ENCODE assay signal across 20 cellular contexts in the genomic region with DNA sequence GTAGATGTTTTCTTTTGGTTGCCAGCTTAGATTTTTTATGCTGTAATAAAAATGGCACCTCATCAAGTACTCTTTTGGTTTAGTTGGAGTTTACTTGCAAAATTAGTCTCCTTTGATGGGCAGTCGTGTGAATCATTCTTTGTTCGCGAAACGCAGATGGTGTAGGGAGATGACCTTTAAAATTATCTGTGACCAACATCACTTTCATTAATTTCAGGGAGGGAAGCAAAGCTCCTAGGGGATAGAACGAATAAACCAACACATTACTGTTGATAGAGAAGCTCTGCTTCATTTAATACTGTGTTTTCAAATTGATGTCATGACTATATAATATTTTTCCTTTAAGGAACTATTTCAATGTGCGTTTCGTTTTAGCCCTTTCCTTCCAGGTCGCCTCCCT.
"Had no signal": no experiment of that assay in that cellular context is flagged by ENCODE, and none has a peak within 500 bp of the region (broad histone marks: within the 10 kb centered on the region; RNA-seq: fewer than 3 reads in every experiment).

No MANE protein-coding gene starts in this region.

- FAIRE-seq: pancreas had no signal

- H3K4me1 Mint-ChIP-seq: memory B cell; stimulated activated memory B cell treated with anti-CD40 and anti-IgM and Interleukin-4, amounts not matched to agents 10 μg/mL and 1 μg/mL and 100 μg/mL, for 72 hours had no signal

- H3K9me3 ChIP-seq: ascending aorta, breast epithelium, mucosa of descending colon, pancreas, thoracic aorta, upper lobe of left lung had no signal

- H3K4me2 ChIP-seq: smooth muscle cell had no signal

- H3K27ac ChIP-seq: ascending aorta, breast epithelium, coronary artery, pancreas, thoracic aorta, upper lobe of left lung, VCaP had no signal

- H3K4me1 ChIP-seq: ascending aorta, breast epithelium, pancreas, upper lobe of left lung had no signal

- H3K27me3 ChIP-seq: ascending aorta, breast epithelium, pancreas, upper lobe of left lung had no signal

- ATAC-seq: activated T-cell treated with anti-CD3 and anti-CD28 coated beads, Interleukin-2, amount 50 U/mL, for 72 hours; esophagus mucosa; mucosa of descending colon; pancreas; sciatic nerve; stimulated activated memory B cell treated with anti-CD40 and anti-IgM and Interleukin-4, amounts not matched to agents 10 μg/mL and 1 μg/mL and 100 μg/mL, for 72 hours had no signal

- H3K27ac Mint-ChIP-seq: activated T-cell treated with anti-CD3 and anti-CD28 coated beads, Interleukin-2, amount 50 U/mL, for 72 hours; memory B cell; stimulated activated memory B cell treated with anti-CD40 and anti-IgM and Interleukin-4, amounts not matched to agents 10 μg/mL and 1 μg/mL and 100 μg/mL, for 72 hours had no signal

- H3K9me3 Mint-ChIP-seq: activated T-cell treated with anti-CD3 and anti-CD28 coated beads, Interleukin-2, amount 50 U/mL, for 72 hours; memory B cell; naive B cell; stimulated activated memory B cell treated with anti-CD40 and anti-IgM and Interleukin-4, amounts not matched to agents 10 μg/mL and 1 μg/mL and 100 μg/mL, for 72 hours had no signal

- H3K4me3 ChIP-seq: ascending aorta, breast epithelium, coronary artery, mucosa of descending colon, pancreas, smooth muscle cell, thoracic aorta, upper lobe of left lung had no signal

- H3K27me3 Mint-ChIP-seq: memory B cell; naive B cell; stimulated activated memory B cell treated with anti-CD40 and anti-IgM and Interleukin-4, amounts not matched to agents 10 μg/mL and 1 μg/mL and 100 μg/mL, for 72 hours had no signal

- DNase-seq: activated CD4-positive, alpha-beta T cell treated with anti-CD3 and anti-CD28 coated beads for 1 hour; activated CD8-positive, alpha-beta memory T cell treated with anti-CD3 and anti-CD28 coated beads for 24 hours; activated effector memory CD4-positive, alpha-beta T cell treated with anti-CD3 and anti-CD28 coated beads, Interleukin-2, amount 50 U/mL, for 16 hours; activated naive CD4-positive, alpha-beta T cell treated with anti-CD3 and anti-CD28 coated beads, Interleukin-2, amount 50 U/mL, for 16 hours; activated T-cell treated with anti-CD3 and anti-CD28 coated beads, Interleukin-2, amount 50 U/mL, for 72 hours; mucosa of descending colon; naive B cell; pancreas; stimulated activated CD4-positive, alpha-beta T cell treated with anti-CD3 and anti-CD28 coated beads, Interleukin-4, amount 100 ng/mL, for 4 hours; upper lobe of left lung had no signal

- H3K36me3 ChIP-seq: breast epithelium, pancreas had no signal

- H3K4me3 Mint-ChIP-seq: activated T-cell treated with anti-CD3 and anti-CD28 coated beads, Interleukin-2, amount 50 U/mL, for 72 hours; memory B cell; naive B cell; stimulated activated memory B cell treated with anti-CD40 and anti-IgM and Interleukin-4, amounts not matched to agents 10 μg/mL and 1 μg/mL and 100 μg/mL, for 72 hours had no signal
